ENCODE assay signal across 12 cellular contexts in the genomic region with DNA sequence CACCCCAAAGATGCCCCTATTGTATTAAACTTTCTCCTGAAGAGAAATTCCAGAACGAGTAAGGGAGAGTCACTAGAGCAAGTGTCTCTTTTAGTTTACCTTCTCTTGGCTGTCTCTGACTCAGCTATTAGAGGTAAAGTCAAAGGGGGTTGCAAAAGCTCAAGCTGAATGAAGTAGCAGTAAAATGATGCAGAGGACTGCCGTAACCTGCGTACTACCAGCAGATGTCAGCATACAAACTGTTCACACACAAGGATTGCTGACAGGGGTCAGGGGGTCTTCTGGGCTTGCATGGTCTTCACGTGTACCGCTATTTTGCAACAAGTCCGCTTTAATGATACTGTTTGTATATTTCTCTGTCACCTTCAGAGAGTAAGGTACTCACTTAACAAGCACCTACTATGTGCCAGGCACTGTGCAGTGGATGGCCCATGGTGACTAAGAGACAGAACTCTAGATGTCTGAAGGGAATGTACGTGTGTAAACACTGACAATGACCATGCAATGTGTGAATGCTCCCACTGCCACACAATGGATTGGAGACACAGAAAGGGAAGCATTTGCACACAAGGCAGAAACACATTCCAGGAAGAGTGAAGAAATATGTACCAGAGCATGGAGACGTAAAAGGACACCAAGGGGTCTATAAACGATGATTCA. TPM values are rescaled to one million over a fixed set of nuclear protein-coding genes. Genes with fewer than 3 reads are reported as not detected.
DNase-seq lines count a peak whose midpoint lies in the region; ATAC-seq and TF ChIP-seq lines count a peak whose summit lies in the region.
"Had no signal": no experiment of that assay in that cellular context is flagged by ENCODE, and none has a peak within 500 bp of the region (broad histone marks: within the 10 kb centered on the region; RNA-seq: fewer than 3 reads in every experiment).

No MANE protein-coding gene starts in this region.

- TF ChIP-seq POLR2A in tibial nerve (IDR thresholded peaks at IDR 0.05) = no peak

- no peak overlapping the region for H2AFZ ChIP-seq in DND-41 (ENCODE audit: low read depth, low read length)
- H2AFZ ChIP-seq in Karpas-422 (ENCODE audit: low read length) = no peak overlapping the region

- no peak for TF ChIP-seq EP300 in tibial nerve (IDR thresholded peaks at IDR 0.05)

- H3K4me3 Mint-ChIP-seq in WTC11 = no peak overlapping the region
- H3K4me3 Mint-ChIP-seq in immature natural killer cell = no peak overlapping the region
- no peak overlapping the region for H3K4me3 Mint-ChIP-seq in naive thymus-derived CD4-positive, alpha-beta T cell

- H3K27me3 ChIP-seq in DND-41 (ENCODE audit: insufficient read depth, low read length, poor library complexity) = no peaks in the 10 kb centered on the region
- no peaks in the 10 kb centered on the region for H3K27me3 ChIP-seq in Karpas-422 (ENCODE audit: low read length)
- H3K27me3 ChIP-seq in naive thymus-derived CD4-positive, alpha-beta T cell (ENCODE audit: control insufficient read depth in 2 of 2, insufficient read depth in 2 of 2, low read length in 2 of 2) = no peaks in the 10 kb centered on the region
- H3K27me3 ChIP-seq in tibial nerve = no peaks in the 10 kb centered on the region
- H3K27me3 ChIP-seq: tibial artery had no signal

- POLR2A ChIA-PET in WTC11 (lab: Charles Lee) = interaction anchor here (0.7 kb wide), 1 partner anchor 76 kb away, joined by 4 read pairs; no protein-coding TSS in a partner anchor
- POLR2A ChIA-PET in naive thymus-derived CD4-positive, alpha-beta T cell (lab: Charles Lee) = no interaction called here

- H3K9me2 ChIP-seq in Karpas-422 (replicated peaks; ENCODE audit: insufficient read depth, low read length) = no peaks in the 10 kb centered on the region

- H3K27ac ChIP-seq in DND-41 (ENCODE audit: low read length) = no peak overlapping the region
- no peak overlapping the region for H3K27ac ChIP-seq in Karpas-422 (ENCODE audit: low read length)
- H3K27ac ChIP-seq in naive thymus-derived CD4-positive, alpha-beta T cell (ENCODE audit: low read depth, low read length) = no peak overlapping the region
- no peak overlapping the region for H3K27ac ChIP-seq in tibial nerve
- H3K27ac ChIP-seq: tibial artery had no signal

- no peaks in the 10 kb centered on the region for H4K20me1 ChIP-seq in DND-41 (ENCODE audit: insufficient read depth, low read length)
- no peaks in the 10 kb centered on the region for H4K20me1 ChIP-seq in Karpas-422 (ENCODE audit: insufficient read depth, low read depth, low read length)

- H3K27me3 Mint-ChIP-seq in WTC11 (ENCODE audit: low read depth) (no peaks in the 10 kb centered on the region), immature natural killer cell (ENCODE audit: low read depth in 3 of 3) (peaks cover 0 to 2% (median 0%) of the 10 kb centered on the region in 3 donors)
- no peaks in the 10 kb centered on the region for H3K27me3 Mint-ChIP-seq in naive thymus-derived CD4-positive, alpha-beta T cell

- H3K79me2 ChIP-seq in DND-41 (ENCODE audit: insufficient read depth, low read length) (no peaks in the 10 kb centered on the region), Karpas-422 (ENCODE audit: low read length) (no peaks in the 10 kb centered on the region)

- H3K27ac Mint-ChIP-seq in WTC11 (no peak overlapping the region), immature natural killer cell (peak overlapping the region in 1 of 6 donors; percentile 36)
- no peak overlapping the region for H3K27ac Mint-ChIP-seq in naive thymus-derived CD4-positive, alpha-beta T cell

- WGBS in tibial nerve, 2 donors = 76 to 80% methylated on average over 9 of the region's 9 CpGs

- CTCF ChIA-PET in WTC11 (lab: Charles Lee) = interaction anchor here (0.6 to 1.2 kb wide), 15 partner anchors 9 to 763 kb away, joined by 3 to 8 read pairs (median 3); partner anchors contain the start of genes CHML and OPN3
- CTCF ChIA-PET in naive thymus-derived CD4-positive, alpha-beta T cell (lab: Charles Lee) = no interaction called here

- no peaks in the 10 kb centered on the region for H3K9me3 ChIP-seq in DND-41 (ENCODE audit: insufficient read depth, low read length, severe bottlenecking)
- H3K9me3 ChIP-seq in Karpas-422 (ENCODE audit: low read length) = no peaks in the 10 kb centered on the region
- no peaks in the 10 kb centered on the region for H3K9me3 ChIP-seq in naive thymus-derived CD4-positive, alpha-beta T cell (ENCODE audit: control insufficient read depth in 2 of 3, low read length in 3 of 3)
- H3K9me3 ChIP-seq in tibial nerve = no peaks in the 10 kb centered on the region
- H3K9me3 ChIP-seq: tibial artery had no signal

- no peak overlapping the region for H3K9ac ChIP-seq in DND-41 (ENCODE audit: low read depth, low read length)
- H3K9ac ChIP-seq in Karpas-422 (ENCODE audit: low read length) = no peak overlapping the region

- ATAC-seq in DND-41 (ENCODE audit: insufficient read depth, low read depth) (peak; percentile 42; the same call in 1 of the 3 replicates), WTC11 (peak; percentile 95)
- ATAC-seq in naive thymus-derived CD4-positive, alpha-beta T cell = no peak

- no peak overlapping the region for H3K4me3 ChIP-seq in DND-41 (ENCODE audit: low read depth in 1 of 2, low read length in 2 of 2)
- no peak overlapping the region for H3K4me3 ChIP-seq in Karpas-422 (ENCODE audit: low read length)
- no peak overlapping the region for H3K4me3 ChIP-seq in naive thymus-derived CD4-positive, alpha-beta T cell (ENCODE audit: low read length)
- H3K4me3 ChIP-seq in tibial nerve = no peak overlapping the region
- H3K4me3 ChIP-seq: tibial artery had no signal

- H3K4me1 Mint-ChIP-seq in WTC11 (no peaks in the 10 kb centered on the region), immature natural killer cell (no peaks in the 10 kb centered on the region)
- H3K4me1 Mint-ChIP-seq in naive thymus-derived CD4-positive, alpha-beta T cell = peaks cover 0 to 7% (median 0%) of the 10 kb centered on the region in 7 donors

- H3K4me1 ChIP-seq in DND-41 (ENCODE audit: insufficient read depth, low read length) = no peaks in the 10 kb centered on the region
- peaks cover 8% of the 10 kb centered on the region for H3K4me1 ChIP-seq in Karpas-422 (ENCODE audit: low read length)
- no peaks in the 10 kb centered on the region for H3K4me1 ChIP-seq in naive thymus-derived CD4-positive, alpha-beta T cell (ENCODE audit: control insufficient read depth in 2 of 2, insufficient read depth in 2 of 2, low read length in 2 of 2)
- peaks cover 0 to 18% (median 0%) of the 10 kb centered on the region in 4 donors for H3K4me1 ChIP-seq in tibial nerve

- no peak overlapping the region for H3K4me2 ChIP-seq in DND-41 (ENCODE audit: insufficient read depth, low read length)
- no peak overlapping the region for H3K4me2 ChIP-seq in Karpas-422 (ENCODE audit: low read depth, low read length, poor library complexity, severe bottlenecking)

- TF ChIP-seq CTCF in DND-41 (IDR thresholded peaks at IDR 0.05; ENCODE audit: borderline replicate concordance, extremely low read depth, low read length, poor library complexity, severe bottlenecking) (peak; percentile 58), WTC11 (IDR thresholded peaks at IDR 0.05) (no peak), tibial nerve (IDR thresholded peaks at IDR 0.05) (no peak)

- no peaks in the 10 kb centered on the region; the same call in 1 of the 2 replicates for H3K36me3 ChIP-seq in DND-41 (ENCODE audit: insufficient read depth, low read length)
- H3K36me3 ChIP-seq in Karpas-422 (ENCODE audit: insufficient read depth, low read length) = no peaks in the 10 kb centered on the region
- H3K36me3 ChIP-seq in naive thymus-derived CD4-positive, alpha-beta T cell (ENCODE audit: control insufficient read depth in 2 of 3, insufficient read depth in 3 of 3, low read length in 3 of 3) = peaks cover 0 to 6% (median 0%) of the 10 kb centered on the region in 3 experiments
- peaks cover 0 to 3% (median 0%) of the 10 kb centered on the region in 3 donors for H3K36me3 ChIP-seq in tibial nerve
- H3K36me3 ChIP-seq: tibial artery had no signal

- DNase-seq in DND-41 (no peak), Karpas-422 (peak; percentile 69), WTC11 (ENCODE audit: low spot score) (peak; percentile 21), left kidney (ENCODE audit: low read depth, low spot score) (peak; percentile 64), immature natural killer cell (no peak), tibial nerve (ENCODE audit: low spot score in 2 of 2) (no peak), nucleus accumbens (lab: John Stamatoyannopoulos, UW) (no peak)
- no peak for DNase-seq in naive thymus-derived CD4-positive, alpha-beta T cell
- DNase-seq: activated naive CD4-positive, alpha-beta T cell treated with Interleukin-2 at 50 U/mL for 16 hours; stimulated activated CD4-positive, alpha-beta T cell treated with anti-CD3 and anti-CD28 coated beads, Interleukin-4, amount 100 ng/mL, for 24 hours; tibial artery had no signal

- H3K36me3 Mint-ChIP-seq in WTC11 = peaks cover 6% of the 10 kb centered on the region; the same call in 1 of the 2 replicates
- peaks cover 8 to 17% (median 15%) of the 10 kb centered on the region in 3 donors for H3K36me3 Mint-ChIP-seq in immature natural killer cell
- H3K36me3 Mint-ChIP-seq in naive thymus-derived CD4-positive, alpha-beta T cell = peaks cover 7 to 36% (median 29%) of the 10 kb centered on the region in 5 donors

- intact Hi-C loops in naive thymus-derived CD4-positive, alpha-beta T cell (cut with micrococcal nuclease) = no loop called here

- H3K9me3 Mint-ChIP-seq in WTC11 = no peaks in the 10 kb centered on the region
- no peaks in the 10 kb centered on the region for H3K9me3 Mint-ChIP-seq in immature natural killer cell
- peaks cover 0 to 2% (median 0%) of the 10 kb centered on the region in 11 donors for H3K9me3 Mint-ChIP-seq in naive thymus-derived CD4-positive, alpha-beta T cell

TF ChIP-seq in WTC11, 78 proteins besides CTCF, POLR2A, EP300 and RAD21 (continues in another document):
- no peak for TF ChIP-seq RORB (CRISPR knock-in tag; IDR thresholded peaks at IDR 0.05)

RNA-seq across cellular contexts. Expression of gene CHML, which starts 34.9 kb away (rescaled TPM):
- 3.2 and 41.1 TPM in 2 replicates for total RNA-seq in Karpas-422 (2014; rRNA removed; shearing (Covaris generic); ENCODE audit: low replicate concordance)
- 53.5 to 60.4 TPM (median 56.9 TPM) in 3 replicates for total RNA-seq in WTC11 (2021)
- polyA plus RNA-seq in immature natural killer cell = 1 to 10 TPM; 2.0 to 5.8 (median 3.2) TPM
- total RNA-seq in naive thymus-derived CD4-positive, alpha-beta T cell = 10 to 100 TPM; 11.4 to 18.3 (median 14.0) TPM
- polyA plus RNA-seq in naive thymus-derived CD4-positive, alpha-beta T cell = 1 to 10 TPM; 6.6 to 6.8 TPM
- total RNA-seq in tibial nerve = 1 to 10 TPM; 5.7 to 9.6 (median 6.8) TPM

RNA-seq across cellular contexts. Expression of gene OPN3, which starts 34.9 kb away (rescaled TPM):
- 3.6 and 4.6 TPM in 2 replicates for total RNA-seq in Karpas-422 (2014; rRNA removed; shearing (Covaris generic); ENCODE audit: low replicate concordance)
- total RNA-seq in WTC11 (2021) = 14.4 to 17.2 TPM (median 15.2 TPM) in 3 replicates
- 10 to 100 TPM; 13.5 to 20.8 (median 14.1) TPM for polyA plus RNA-seq in immature natural killer cell
- total RNA-seq in naive thymus-derived CD4-positive, alpha-beta T cell = 10 to 100 TPM in 3 of 5 experiments, 1 to 10 TPM in 2; 3.6 to 11.5 (median 10.4) TPM
- 10 to 100 TPM; 25.0 to 32.7 TPM for polyA plus RNA-seq in naive thymus-derived CD4-positive, alpha-beta T cell
- total RNA-seq in tibial nerve = 10 to 100 TPM; 17.8 to 31.7 (median 19.7) TPM

RNA-seq across cellular contexts. Expression of gene WDR64, which starts 46.8 kb away (rescaled TPM):
- total RNA-seq in Karpas-422 (2014; rRNA removed; shearing (Covaris generic); ENCODE audit: low replicate concordance) = not detected in 2 replicates
- total RNA-seq in WTC11 (2021) (not detected in 3 replicates), tibial nerve (under 1 TPM in 1 of 4 donors, not detected in 3; 0.42 TPM)
- not detected for polyA plus RNA-seq in immature natural killer cell
- total RNA-seq in naive thymus-derived CD4-positive, alpha-beta T cell = under 1 TPM; 0.24 to 0.66 (median 0.49) TPM
- under 1 TPM; 0.22 to 0.29 TPM for polyA plus RNA-seq in naive thymus-derived CD4-positive, alpha-beta T cell
- total RNA-seq: fibroblast of lung had no signal
- polyA plus RNA-seq: fibroblast of lung had no signal

Comparison
In these comparisons a context has a peak if more than half of its experiments do, and no peak if none do; other contexts are left out.
1. DNase-seq: peak in Karpas-422 (single experiment), WTC11 (single experiment) and left kidney (single experiment); none in DND-41 (single experiment), immature natural killer cell (0 of 3), naive thymus-derived CD4-positive, alpha-beta T cell (0 of 9), tibial nerve (0 of 2) and nucleus accumbens (0 of 56).